In genomic region chr7:75861636-75862035, GRCh38 we compare ENCODE assay signal across 1 cellular context.
TF ChIP-seq lines count a peak whose summit lies in the region.

No MANE protein-coding gene starts in this region.

TF ChIP-seq in GM23338, 12 proteins besides CTCF, POLR2A, EP300 and RAD21 (continued from another document):
- TF ChIP-seq ZNF462 (CRISPR knock-in tag; IDR thresholded peaks at IDR 0.05) (no peak), CREB1 (CRISPR knock-in tag; IDR thresholded peaks at IDR 0.05; ENCODE audit: low read depth) (no peak), REST (IDR thresholded peaks at IDR 0.05; ENCODE audit: unreplicated experiment) (no peak), ZNF331 (CRISPR knock-in tag; IDR thresholded peaks at IDR 0.05; ENCODE audit: low read depth) (no peak), STAT1 (IDR thresholded peaks at IDR 0.05; ENCODE audit: unreplicated experiment) (no peak), ZNF114 (CRISPR knock-in tag; IDR thresholded peaks at IDR 0.05) (no peak)
